27 cellular contexts compared by ENCODE assay signal in the genomic region with DNA sequence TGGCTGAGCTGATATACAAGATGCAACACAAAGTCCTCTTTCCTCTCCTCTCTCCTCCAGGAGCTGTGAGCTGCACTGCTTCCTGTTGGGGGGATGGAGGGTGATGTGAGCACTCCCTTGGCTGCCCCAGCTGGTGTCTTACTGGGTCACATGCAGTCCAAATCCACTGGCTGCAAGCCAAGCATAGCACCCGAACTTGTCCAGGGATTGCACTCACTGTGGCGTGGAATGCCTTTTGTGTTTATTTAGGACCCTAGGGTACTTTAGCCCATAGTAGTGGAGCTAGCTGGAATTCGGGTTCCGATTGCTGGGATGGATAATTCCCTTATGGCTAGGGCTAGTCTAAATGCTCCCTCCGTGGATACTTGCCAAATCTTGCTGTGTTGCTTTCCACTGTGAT.
"Had no signal": no experiment of that assay in that cellular context is flagged by ENCODE, and none has a peak within 500 bp of the region (broad histone marks: within the 10 kb centered on the region; RNA-seq: fewer than 3 reads in every experiment).

No MANE protein-coding gene starts in this region.

- H3K4me3 Mint-ChIP-seq: activated CD8-positive, alpha-beta T cell treated with anti-CD3 and anti-CD28 coated beads for 36 hours; activated naive CD4-positive, alpha-beta T cell treated with anti-CD3 and anti-CD28 coated beads, Interleukin-2, amount 50 U/mL, for 24 hours; activated naive CD8-positive, alpha-beta T cell treated with anti-CD3 and anti-CD28 coated beads, Interleukin-2, amount 50 U/mL, for 24 hours; activated T-cell treated with anti-CD3 and anti-CD28 coated beads, Interleukin-2, amount 50 U/mL, for 4 hours; central memory CD8-positive, alpha-beta T cell; mesothelial cell of epicardium; naive B cell; T-helper 17 cell; type B pancreatic cell; WTC11 had no signal

- H3K4me3 ChIP-seq: gastrocnemius medialis, right atrium auricular region, thoracic aorta, vagina had no signal

- H3K27me3 ChIP-seq: gastrocnemius medialis, right atrium auricular region, vagina had no signal

- H3K27ac ChIP-seq: gastrocnemius medialis, right atrium auricular region, thoracic aorta, vagina had no signal

- H3K27me3 Mint-ChIP-seq: activated CD8-positive, alpha-beta T cell treated with anti-CD3 and anti-CD28 coated beads for 36 hours; activated naive CD4-positive, alpha-beta T cell treated with anti-CD3 and anti-CD28 coated beads, Interleukin-2, amount 50 U/mL, for 24 hours; activated naive CD8-positive, alpha-beta T cell treated with anti-CD3 and anti-CD28 coated beads, Interleukin-2, amount 50 U/mL, for 24 hours; central memory CD8-positive, alpha-beta T cell; naive B cell; T-helper 17 cell; type B pancreatic cell had no signal

- H3K9me3 ChIP-seq: gastrocnemius medialis, thoracic aorta, vagina had no signal

- DNase-seq: activated CD4-positive, alpha-beta T cell treated with anti-CD3 and anti-CD28 coated beads for 1 hour; activated CD4-positive, alpha-beta T cell treated with anti-CD3 and anti-CD28 coated beads, Interleukin-2, amount 50 U/mL, for 1 hour; activated CD8-positive, alpha-beta T cell treated with anti-CD3 and anti-CD28 coated beads for 36 hours; activated naive CD8-positive, alpha-beta T cell treated with anti-CD3 and anti-CD28 coated beads, Interleukin-2, amount 50 U/mL, for 24 hours; activated T-cell treated with anti-CD3 and anti-CD28 coated beads, Interleukin-2, amount 50 U/mL, for 4 hours; amygdala; effector memory CD4-positive, alpha-beta T cell; erythroblast; gastrocnemius medialis; glutamatergic neuron; islet precursor cell; left ventricle myocardium superior; naive B cell; nucleus accumbens; stimulated activated CD4-positive, alpha-beta T cell treated with anti-CD3 and anti-CD28 coated beads, Interleukin-2, amount 100 ng/mL, for 48 hours; stimulated activated naive CD8-positive, alpha-beta T cell treated with anti-CD3 and anti-CD28 coated beads, Interleukin-15, Interleukin-2, amounts not matched to agents 100 U/mL and 50 U/mL, for 24 hours; T-helper 17 cell; T1000 had no signal

- H3K36me3 Mint-ChIP-seq: activated naive CD4-positive, alpha-beta T cell treated with anti-CD3 and anti-CD28 coated beads, Interleukin-2, amount 50 U/mL, for 24 hours; type B pancreatic cell; WTC11 had no signal

- H3K4me1 Mint-ChIP-seq: activated naive CD4-positive, alpha-beta T cell treated with anti-CD3 and anti-CD28 coated beads, Interleukin-2, amount 50 U/mL, for 24 hours; activated naive CD8-positive, alpha-beta T cell treated with anti-CD3 and anti-CD28 coated beads, Interleukin-2, amount 50 U/mL, for 24 hours; central memory CD8-positive, alpha-beta T cell; naive B cell; T-helper 17 cell; WTC11 had no signal

- H3K4me1 ChIP-seq: gastrocnemius medialis, right atrium auricular region, vagina had no signal

- H3K36me3 ChIP-seq: gastrocnemius medialis, right atrium auricular region, thoracic aorta, vagina had no signal

- H3K27ac Mint-ChIP-seq: activated CD8-positive, alpha-beta T cell treated with anti-CD3 and anti-CD28 coated beads for 36 hours; activated naive CD4-positive, alpha-beta T cell treated with anti-CD3 and anti-CD28 coated beads, Interleukin-2, amount 50 U/mL, for 24 hours; activated naive CD8-positive, alpha-beta T cell treated with anti-CD3 and anti-CD28 coated beads, Interleukin-2, amount 50 U/mL, for 24 hours; activated T-helper 2 cell treated with anti-CD3 and anti-CD28 coated beads, Interferon-gamma antibody, Interleukin-2, Interleukin-4, amounts not matched to agents 10 μg/mL and 5 μg/mL and 100 μg/mL, durations not matched to agents 14 hours and 24 hours and 36 hours; mesothelial cell of epicardium; naive B cell; T-helper 17 cell; type B pancreatic cell; WTC11 had no signal
